Comparison of ENCODE assay signal across 19 cellular contexts in the genomic region with DNA sequence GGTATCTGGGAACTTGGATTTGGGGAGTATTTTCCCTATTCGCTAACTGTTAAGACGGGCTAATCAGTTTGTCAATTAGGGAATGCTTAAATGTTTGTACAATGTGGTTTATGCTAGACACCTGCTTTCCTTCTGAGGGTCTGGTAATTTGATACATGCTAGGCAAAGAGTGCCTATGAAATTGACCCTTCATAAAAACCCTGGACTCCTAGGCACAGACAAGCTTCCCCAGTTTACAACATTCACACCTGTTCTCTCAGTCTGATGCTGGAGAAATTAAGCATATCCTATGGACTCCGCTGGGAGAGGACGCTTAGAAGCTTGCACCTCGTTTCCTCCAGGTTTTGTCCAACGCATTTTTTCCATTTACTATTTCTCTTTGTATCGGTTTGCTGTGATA. TPM values are rescaled to one million over a fixed set of nuclear protein-coding genes. Genes with fewer than 3 reads are reported as not detected.
"Had no signal": no experiment of that assay in that cellular context is flagged by ENCODE, and none has a peak within 500 bp of the region (broad histone marks: within the 10 kb centered on the region; RNA-seq: fewer than 3 reads in every experiment).

No MANE protein-coding gene starts in this region.

- H3K4me1 ChIP-seq: heart left ventricle, testis, vagina had no signal

- H3K36me3 Mint-ChIP-seq: activated naive CD4-positive, alpha-beta T cell treated with anti-CD3 and anti-CD28 coated beads, Interleukin-2, amount 10 ng/mL, durations not matched to agents 7 days and 5 days; natural killer cell treated with Interleukin-12 subunit alpha and Interleukin-12 subunit beta and Interleukin-15 and Interleukin-18, amount 100 ng/mL, for 72 hours had no signal

- H3K4me3 Mint-ChIP-seq: activated B cell treated with CpG ODN at 0.5 μM for 24 hours; activated CD4-positive, alpha-beta T cell treated with anti-CD3 and anti-CD28 coated beads for 36 hours; activated naive CD4-positive, alpha-beta T cell treated with anti-CD3 and anti-CD28 coated beads, Interleukin-2, amount 10 ng/mL, durations not matched to agents 7 days and 5 days; activated naive CD8-positive, alpha-beta T cell treated with anti-CD3 and anti-CD28 coated beads, Interleukin-2, amount 50 U/mL, for 24 hours; memory B cell; natural killer cell treated with Interleukin-12 subunit alpha and Interleukin-12 subunit beta and Interleukin-15 and Interleukin-18, amount 100 ng/mL, for 72 hours had no signal

- H3K27me3 ChIP-seq: heart left ventricle, testis, vagina had no signal

- H3K9me3 Mint-ChIP-seq: activated naive CD8-positive, alpha-beta T cell treated with anti-CD3 and anti-CD28 coated beads, Interleukin-2, amount 50 U/mL, for 24 hours; natural killer cell treated with Interleukin-12 subunit alpha and Interleukin-12 subunit beta and Interleukin-15 and Interleukin-18, amount 100 ng/mL, for 72 hours had no signal

- H3K27me3 Mint-ChIP-seq: progenitor cell of endocrine pancreas had no signal

- DNase-seq: activated B cell treated with CpG ODN at 0.5 μM for 24 hours; activated CD4-positive, alpha-beta T cell treated with anti-CD3 and anti-CD28 coated beads for 36 hours; activated CD4-positive, alpha-beta T cell treated with anti-CD3 and anti-CD28 coated beads, Interleukin-2, amount 50 U/mL, for 4 hours; activated naive CD4-positive, alpha-beta T cell treated with anti-CD3 and anti-CD28 coated beads, Interleukin-2, amount 10 ng/mL, durations not matched to agents 7 days and 5 days; activated naive CD8-positive, alpha-beta T cell treated with anti-CD3 and anti-CD28 coated beads, Interleukin-2, amount 50 U/mL, for 24 hours; activated T-cell treated with anti-CD3 and anti-CD28 coated beads, Interleukin-2, amount 50 U/mL, for 48 hours; cortex of kidney; heart left ventricle; islet precursor cell; left cardiac atrium; retina; stimulated activated CD4-positive, alpha-beta T cell treated with anti-CD3 and anti-CD28 coated beads, Interleukin-4, amount 100 ng/mL, for 1 hour; stimulated activated naive CD4-positive, alpha-beta T cell; testis had no signal

- H3K27ac Mint-ChIP-seq: activated B cell treated with CpG ODN at 0.5 μM for 24 hours; activated CD4-positive, alpha-beta T cell treated with anti-CD3 and anti-CD28 coated beads for 36 hours; activated naive CD4-positive, alpha-beta T cell treated with anti-CD3 and anti-CD28 coated beads, Interleukin-2, amount 10 ng/mL, durations not matched to agents 7 days and 5 days; activated naive CD8-positive, alpha-beta T cell treated with anti-CD3 and anti-CD28 coated beads, Interleukin-2, amount 50 U/mL, for 24 hours; memory B cell; natural killer cell treated with Interleukin-12 subunit alpha and Interleukin-12 subunit beta and Interleukin-15 and Interleukin-18, amount 100 ng/mL, for 72 hours; progenitor cell of endocrine pancreas had no signal

- H3K27ac ChIP-seq: epithelial cell of prostate, heart left ventricle, testis, vagina had no signal

- H3K9me3 ChIP-seq: testis, vagina had no signal

RNA-seq across cellular contexts. Expression of gene NANOS1, which starts 38.2 kb away (rescaled TPM):
- total RNA-seq: vagina had no signal
